ENCODE assay signal across 17 cellular contexts in the genomic region with DNA sequence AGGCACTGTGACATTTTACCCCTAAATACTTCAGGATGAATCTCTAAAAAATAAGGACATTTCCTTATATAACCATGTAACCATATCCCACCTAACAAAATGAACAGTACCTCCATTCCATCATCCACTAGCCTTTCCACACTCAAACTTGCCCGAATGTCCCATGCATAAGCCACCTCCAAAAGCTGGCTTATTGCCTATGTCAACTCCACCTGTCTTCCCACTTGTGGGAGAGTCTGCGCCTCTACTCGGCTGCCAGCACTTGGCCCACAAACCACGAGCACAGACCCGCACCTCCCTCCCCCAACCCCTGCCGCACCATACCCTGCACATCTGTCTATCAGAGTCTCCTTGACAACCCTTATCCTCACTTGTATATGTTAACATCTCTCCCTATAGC.
"Had no signal": no experiment of that assay in that cellular context is flagged by ENCODE, and none has a peak within 500 bp of the region (broad histone marks: within the 10 kb centered on the region; RNA-seq: fewer than 3 reads in every experiment).

No MANE protein-coding gene starts in this region.

- H3K27ac Mint-ChIP-seq: naive thymus-derived CD8-positive, alpha-beta T cell; stimulated activated naive CD8-positive, alpha-beta T cell treated with anti-CD3 and anti-CD28 coated beads, Interleukin-15, Interleukin-2, amounts not matched to agents 100 ng/mL and 50 ng/mL, for 24 hours had no signal

- H3K27me3 ChIP-seq: heart left ventricle, neutrophil, sigmoid colon, tibial artery, upper lobe of right lung, vagina had no signal

- H3K9me3 ChIP-seq: heart left ventricle, neutrophil, psoas muscle, sigmoid colon, tibial artery, upper lobe of right lung, vagina had no signal

- H3K27ac ChIP-seq: heart left ventricle, neutrophil, psoas muscle, tibial artery, upper lobe of right lung, vagina had no signal

- H3K36me3 ChIP-seq: upper lobe of right lung, vagina had no signal

- H3K36me3 Mint-ChIP-seq: naive thymus-derived CD8-positive, alpha-beta T cell had no signal

- DNase-seq: effector memory CD4-positive, alpha-beta T cell; hippocampal formation; mesendoderm; naive thymus-derived CD8-positive, alpha-beta T cell; retina; sigmoid colon; small intestine; stimulated activated CD4-positive, alpha-beta T cell treated with anti-CD3 and anti-CD28 coated beads, Interleukin-12 subunit alpha, Interleukin-12 subunit beta, amount 100 ng/mL, for 4 hours; stimulated activated CD4-positive, alpha-beta T cell treated with anti-CD3 and anti-CD28 coated beads, Interleukin-2, amount 100 ng/mL, for 48 hours; tibial artery; upper lobe of right lung had no signal

- ATAC-seq: esophagus mucosa; heart left ventricle; naive thymus-derived CD8-positive, alpha-beta T cell; psoas muscle; upper lobe of right lung had no signal

- H3K4me1 Mint-ChIP-seq: naive thymus-derived CD8-positive, alpha-beta T cell had no signal

- H3K4me3 Mint-ChIP-seq: naive thymus-derived CD8-positive, alpha-beta T cell; stimulated activated naive CD8-positive, alpha-beta T cell treated with anti-CD3 and anti-CD28 coated beads, Interleukin-15, Interleukin-2, amounts not matched to agents 100 ng/mL and 50 ng/mL, for 24 hours had no signal

- H3K4me3 ChIP-seq: heart left ventricle, psoas muscle, sigmoid colon, tibial artery, upper lobe of right lung, vagina had no signal

- H3K9me3 Mint-ChIP-seq: naive thymus-derived CD8-positive, alpha-beta T cell; stimulated activated naive CD8-positive, alpha-beta T cell treated with anti-CD3 and anti-CD28 coated beads, Interleukin-15, Interleukin-2, amounts not matched to agents 100 ng/mL and 50 ng/mL, for 24 hours had no signal

- H3K4me1 ChIP-seq: psoas muscle, upper lobe of right lung, vagina had no signal
